ENCODE assay signal across 4 cellular contexts in the genomic region with DNA sequence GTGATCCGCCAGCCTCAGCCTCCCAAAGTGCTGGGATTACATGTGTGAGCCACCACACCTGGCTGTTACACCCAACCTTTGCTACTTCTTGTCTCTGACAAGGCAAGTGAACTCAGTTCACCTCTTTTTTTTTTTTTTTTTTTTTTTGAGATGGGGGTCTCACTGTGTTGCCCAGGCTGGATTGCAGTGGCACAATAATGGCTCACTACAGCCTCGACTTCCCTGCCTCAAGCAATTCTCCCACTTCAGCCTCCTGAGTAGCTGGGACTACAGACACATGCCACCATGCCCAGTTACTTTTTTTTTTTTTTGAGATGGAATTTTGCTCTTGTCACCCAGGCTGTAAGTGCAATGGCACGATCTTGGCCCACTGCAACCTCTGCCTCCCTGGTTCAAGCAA. TPM values are rescaled to one million over a fixed set of nuclear protein-coding genes. Genes with fewer than 3 reads are reported as not detected.
DNase-seq lines count a peak whose midpoint lies in the region; ATAC-seq and TF ChIP-seq lines count a peak whose summit lies in the region.
"Not testable (repeated sequence)": the region's sequence is repeated elsewhere in the genome, so short reads cannot be mapped to it uniquely, and the experiment has no call there.

No MANE protein-coding gene starts in this region.

- intact Hi-C loops in Right ventricle myocardium inferior (cut with DNase I) = not testable (repeated sequence)

- peak overlapping the region; percentile 44 for H3K4me3 Mint-ChIP-seq in neural crest cell

- not testable (repeated sequence) for H3K36me3 Mint-ChIP-seq in neural crest cell (ENCODE audit: low read depth)

- not testable (repeated sequence) for H3K9me2 ChIP-seq in OCI-LY1 (ENCODE audit: low read depth, low read length)

- not testable (repeated sequence) for H3K27me3 Mint-ChIP-seq in neural crest cell (ENCODE audit: low read depth)

- peak; percentile 4 for DNase-seq in Right ventricle myocardium inferior (ENCODE audit: missing footprints)
- DNase-seq in neural crest cell (ENCODE audit: low read depth, low spot score) = not testable (repeated sequence)

- not testable (repeated sequence) for H3F3A ChIP-seq in OCI-LY1 (ENCODE audit: insufficient read depth, low read length)

- not testable (repeated sequence) for H3K36me3 ChIP-seq in HEK293 (ENCODE audit: control insufficient read depth in 2 of 2, insufficient read depth in 1 of 2, low read length in 2 of 2); OCI-LY1 (ENCODE audit: insufficient read depth, low read length)

- H3K9ac ChIP-seq in OCI-LY1 (ENCODE audit: low read length) = not testable (repeated sequence)

- not testable (repeated sequence) for TF ChIP-seq CTCF in HEK293 (tag by site-specific recombination; IDR thresholded peaks at IDR 0.05); OCI-LY1 (IDR thresholded peaks at IDR 0.05; ENCODE audit: low read length); neural crest cell (conservative IDR thresholded peaks at IDR 0.05)

- not testable (repeated sequence) for H3K9me3 Mint-ChIP-seq in neural crest cell

- 0 out of 2 replicates have a peak overlapping the region, but pooled peaks have one; percentile 26 for H3K4me2 ChIP-seq in OCI-LY1 (ENCODE audit: low read length)

- CTCF ChIA-PET in HEK293 (lab: Yijun Ruan, JAX) = interaction anchor here (0.6 to 4.9 kb wide), 6 partner anchors 12 to 122 kb away, joined by 3 to 23 read pairs (median 4); a partner anchor contains a TSS

- H3K4me3 ChIP-seq in HEK293 (ENCODE audit: low read depth, low read length); OCI-LY1 (ENCODE audit: low read depth, low read length, poor library complexity, severe bottlenecking): not testable (repeated sequence)

- H3K4me1 ChIP-seq in HEK293 (ENCODE audit: control insufficient read depth, insufficient read depth, low read length) = peaks cover 13% of the 10 kb centered on the region
- H3K4me1 ChIP-seq in OCI-LY1 (ENCODE audit: insufficient read depth, low read length, severe bottlenecking) = peaks cover 20% of the 10 kb centered on the region

- not testable (repeated sequence) for H3K27ac ChIP-seq in HEK293 (ENCODE audit: extremely low read depth, low read depth, low read length); OCI-LY1 (ENCODE audit: low read depth, low read length, poor library complexity, severe bottlenecking)

- not testable (repeated sequence) for H3K9me3 ChIP-seq in HEK293 (ENCODE audit: control insufficient read depth, insufficient read depth, low read depth, low read length); OCI-LY1 (ENCODE audit: low read length)

- POLR2A ChIA-PET in HEK293 (lab: Yijun Ruan, JAX) = interaction anchor here (0.6 to 1.1 kb wide), 6 partner anchors 10 to 892 kb away, joined by 3 to 11 read pairs (median 6); no protein-coding TSS in a partner anchor

- H2AFZ ChIP-seq in OCI-LY1 (ENCODE audit: low read length) = not testable (repeated sequence)

- peaks cover 14% of the 10 kb centered on the region for H3K4me1 Mint-ChIP-seq in neural crest cell

- ATAC-seq in Right ventricle myocardium inferior = not testable (repeated sequence)

- not testable (repeated sequence) for H4K20me1 ChIP-seq in OCI-LY1 (ENCODE audit: insufficient read depth, low read length)

- H3K27ac Mint-ChIP-seq in neural crest cell (ENCODE audit: unreplicated experiment) = not testable (repeated sequence)

- H3K79me2 ChIP-seq in OCI-LY1 (ENCODE audit: insufficient read depth, low read length) = not testable (repeated sequence)

- H3K27me3 ChIP-seq in OCI-LY1 (ENCODE audit: insufficient read depth, low read length) = not testable (repeated sequence)

TF ChIP-seq in HEK293, 187 proteins besides CTCF, POLR2A, EP300 and RAD21:
- TF ChIP-seq, protein P1, sequence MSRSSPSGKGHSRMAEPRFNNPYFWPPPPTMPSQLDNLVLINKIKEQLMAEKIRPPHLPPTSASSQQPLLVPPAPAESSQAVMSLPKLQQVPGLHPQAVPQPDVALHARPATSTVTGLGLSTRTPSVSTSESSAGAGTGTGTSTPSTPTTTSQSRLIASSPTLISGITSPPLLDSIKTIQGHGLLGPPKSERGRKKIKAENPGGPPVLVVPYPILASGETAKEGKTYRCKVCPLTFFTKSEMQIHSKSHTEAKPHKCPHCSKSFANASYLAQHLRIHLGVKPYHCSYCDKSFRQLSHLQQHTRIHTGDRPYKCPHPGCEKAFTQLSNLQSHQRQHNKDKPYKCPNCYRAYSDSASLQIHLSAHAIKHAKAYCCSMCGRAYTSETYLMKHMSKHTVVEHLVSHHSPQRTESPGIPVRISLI (tag by site-specific recombination; IDR thresholded peaks at IDR 0.05) = peak; percentile 75; the same call in 1 of the 2 replicates

RNA-seq across cellular contexts. Expression of a gene that starts 2.9 kb away (rescaled TPM):
- total RNA-seq in Right ventricle myocardium inferior (44.4 TPM), neural crest cell (102 and 105 TPM in 2 replicates)

RNA-seq across cellular contexts. Expression of a gene that starts 11.2 kb away (rescaled TPM):
- total RNA-seq in Right ventricle myocardium inferior (34.6 TPM), neural crest cell (91.6 and 93.4 TPM in 2 replicates)

RNA-seq across cellular contexts. Expression of a gene that starts 15.4 kb away (rescaled TPM):
- total RNA-seq in Right ventricle myocardium inferior = 36.3 TPM
- total RNA-seq in neural crest cell = 66.1 and 68.0 TPM in 2 replicates

RNA-seq across cellular contexts. Expression of a gene that starts 37.7 kb away (rescaled TPM):
- 6.1 TPM for total RNA-seq in Right ventricle myocardium inferior
- 18.4 and 24.2 TPM in 2 replicates for total RNA-seq in neural crest cell

RNA-seq across cellular contexts. Expression of a gene that starts 40.4 kb away (rescaled TPM):
- total RNA-seq in Right ventricle myocardium inferior = 16.7 TPM
- total RNA-seq in neural crest cell = 20.6 and 21.5 TPM in 2 replicates
